In genomic region chr5:6660704-6661103, GRCh38 we compare ENCODE assay signal across 11 cellular contexts. TPM values are rescaled to one million over a fixed set of nuclear protein-coding genes. Genes with fewer than 3 reads are reported as not detected.
DNase-seq lines count a peak whose midpoint lies in the region; ATAC-seq and TF ChIP-seq lines count a peak whose summit lies in the region.
"Had no signal": no experiment of that assay in that cellular context is flagged by ENCODE, and none has a peak within 500 bp of the region (broad histone marks: within the 10 kb centered on the region; RNA-seq: fewer than 3 reads in every experiment).

No MANE protein-coding gene starts in this region.

- H3K4me1 Mint-ChIP-seq in natural killer cell = peaks cover 0 to 6% of the 10 kb centered on the region in 2 donors
- H3K4me1 Mint-ChIP-seq in natural killer cell treated with Interleukin-12 subunit alpha and Interleukin-12 subunit beta and Interleukin-15 and Interleukin-18, amount 100 ng/mL, for 72 hours (ENCODE audit: low read depth in 2 of 2) = peaks cover 0 to 2% of the 10 kb centered on the region in 2 donors

- DNase-seq in natural killer cell (no peak), NCI-H69 (lab: John Stamatoyannopoulos, UW) (no peak), ACHN (no peak), OCI-M1 (lab: John Stamatoyannopoulos, UW) (no peak)
- no peak for DNase-seq in natural killer cell treated with Interleukin-12 subunit alpha and Interleukin-12 subunit beta and Interleukin-15 and Interleukin-18, amount 100 ng/mL, for 72 hours (ENCODE audit: low spot score)
- no peak for DNase-seq in activated CD4-positive, alpha-beta T cell treated with anti-CD3 and anti-CD28 coated beads, Interleukin-2, amount 50 U/mL, for 48 hours
- DNase-seq: adrenal gland, KG1, NCI-H526 treated with DMSO at 0.1 percent for 48 hours had no signal

- TF ChIP-seq CTCF in natural killer cell (IDR thresholded peaks at IDR 0.05) = no peak

- ATAC-seq in natural killer cell (no peak), HG02623 (IDR thresholded peaks at IDR 0.05; ENCODE audit: unreplicated experiment) (peak; percentile 47), HG03469 (IDR thresholded peaks at IDR 0.05; ENCODE audit: unreplicated experiment) (peak; percentile 32)
- no peak for ATAC-seq in natural killer cell treated with Interleukin-12 subunit alpha and Interleukin-12 subunit beta and Interleukin-15 and Interleukin-18, amount 100 ng/mL, for 72 hours

- peaks cover 14% of the 10 kb centered on the region for H3K36me3 Mint-ChIP-seq in natural killer cell
- peaks cover 18% of the 10 kb centered on the region for H3K36me3 Mint-ChIP-seq in natural killer cell treated with Interleukin-12 subunit alpha and Interleukin-12 subunit beta and Interleukin-15 and Interleukin-18, amount 100 ng/mL, for 72 hours

- H3K27me3 Mint-ChIP-seq in natural killer cell (ENCODE audit: low read depth in 2 of 2) = no peaks in the 10 kb centered on the region
- H3K27me3 Mint-ChIP-seq in natural killer cell treated with Interleukin-12 subunit alpha and Interleukin-12 subunit beta and Interleukin-15 and Interleukin-18, amount 100 ng/mL, for 72 hours = no peaks in the 10 kb centered on the region

- peak overlapping the region; percentile 3 to 35 for H3K27ac Mint-ChIP-seq in natural killer cell
- H3K27ac Mint-ChIP-seq in natural killer cell treated with Interleukin-12 subunit alpha and Interleukin-12 subunit beta and Interleukin-15 and Interleukin-18, amount 100 ng/mL, for 72 hours = no peak overlapping the region

- peaks cover 0 to 7% of the 10 kb centered on the region in 2 donors for H3K9me3 Mint-ChIP-seq in natural killer cell
- no peaks in the 10 kb centered on the region for H3K9me3 Mint-ChIP-seq in natural killer cell treated with Interleukin-12 subunit alpha and Interleukin-12 subunit beta and Interleukin-15 and Interleukin-18, amount 100 ng/mL, for 72 hours

- intact Hi-C loops in natural killer cell (cut with micrococcal nuclease) = no loop called here

- no peak overlapping the region for H3K4me3 Mint-ChIP-seq in natural killer cell
- no peak overlapping the region for H3K4me3 Mint-ChIP-seq in natural killer cell treated with Interleukin-12 subunit alpha and Interleukin-12 subunit beta and Interleukin-15 and Interleukin-18, amount 100 ng/mL, for 72 hours

- in situ Hi-C loops in ACHN (cut with HindIII; ENCODE audit: low pct_ligation_motif_present, low pct_unique_long_range_greater_than_20kb, low sequenced_read_pairs) = no loop called here

RNA-seq across cellular contexts. Expression of gene SRD5A1, which starts 27.5 kb away (rescaled TPM):
- 10 to 100 TPM in 1 of 3 donors, 1 to 10 TPM in 2; 6.5 to 11.0 (median 7.8) TPM for total RNA-seq in natural killer cell
- total RNA-seq in natural killer cell treated with Interleukin-12 subunit alpha and Interleukin-12 subunit beta and Interleukin-15 and Interleukin-18, amount 100 ng/mL, for 72 hours = 10 to 100 TPM in 1 of 2 donors, 1 to 10 TPM in 1; 7.2 to 14.6 TPM

RNA-seq across cellular contexts. Expression of gene NSUN2, which starts 27.9 kb away (rescaled TPM):
- total RNA-seq in natural killer cell = 10 to 100 TPM; 61.3 to 87.4 (median 81.4) TPM
- 100 to 1,000 TPM; 111 to 164 TPM for total RNA-seq in natural killer cell treated with Interleukin-12 subunit alpha and Interleukin-12 subunit beta and Interleukin-15 and Interleukin-18, amount 100 ng/mL, for 72 hours

RNA-seq across cellular contexts. Expression of gene TENT4A, which starts 52.5 kb away (rescaled TPM):
- 10 to 100 TPM; 36.0 to 65.6 (median 44.9) TPM for total RNA-seq in natural killer cell
- 10 to 100 TPM; 37.8 to 69.9 TPM for total RNA-seq in natural killer cell treated with Interleukin-12 subunit alpha and Interleukin-12 subunit beta and Interleukin-15 and Interleukin-18, amount 100 ng/mL, for 72 hours

Comparison
In these comparisons a context has a peak if more than half of its experiments do, and no peak if none do; other contexts are left out.
1. H3K27ac Mint-ChIP-seq: peak in natural killer cell (2 of 2); none in natural killer cell treated with Interleukin-12 subunit alpha and Interleukin-12 subunit beta and Interleukin-15 and Interleukin-18, amount 100 ng/mL, for 72 hours (0 of 2).
2. ATAC-seq: peak in HG02623 (single experiment) and HG03469 (single experiment); none in natural killer cell (0 of 3) and natural killer cell treated with Interleukin-12 subunit alpha and Interleukin-12 subunit beta and Interleukin-15 and Interleukin-18, amount 100 ng/mL, for 72 hours (0 of 2).